Comparison of ENCODE assay signal across 8 cellular contexts in genomic region chr1:78004719-78005346, GRCh38. TPM values are rescaled to one million over a fixed set of nuclear protein-coding genes. Genes with fewer than 3 reads are reported as not detected.
A peak's percentile ranks its signal among the peaks of the same experiment; 100 is the strongest.
DNase-seq lines count a peak whose midpoint lies in the region; ATAC-seq and TF ChIP-seq lines count a peak whose summit lies in the region.

Gene DNAJB4, plus strand, starts transcription at chr1:78004939. Its CDS starts 172 bp downstream, at chr1:78005111.

- peak; percentile 29 to 83 (median 80) for DNase-seq in CD8-positive, alpha-beta memory T cell
- DNase-seq in HL-60 (ENCODE audit: low read depth in 1 of 2, low spot score in 1 of 2) (peak; percentile 90 to 91), RWPE2 (ENCODE audit: low spot score) (peak; percentile 72), glomerular visceral epithelial cell (ENCODE audit: extremely low spot score) (peak; percentile 96), non-pigmented ciliary epithelial cell (ENCODE audit: low read depth) (peak; percentile 97), type B pancreatic cell (ENCODE audit: extremely low spot score, unreplicated experiment) (no peak)
- DNase-seq in activated naive CD8-positive, alpha-beta T cell treated with anti-CD3 and anti-CD28 coated beads, Interleukin-2, amount 10 ng/mL, durations not matched to agents 7 days and 5 days, result no peak

- H3K4me3 ChIP-seq in CD8-positive, alpha-beta memory T cell (ENCODE audit: low read length), result peak within 1 kb of the TSS; percentile 89
- H3K4me3 ChIP-seq in HL-60 (replicated peaks; ENCODE audit: insufficient read depth, low read length) (peak within 1 kb of the TSS; percentile 31), RWPE2 (ENCODE audit: severe bottlenecking) (peak within 1 kb of the TSS; percentile 44)

- TF ChIP-seq CTCF in HL-60 (IDR thresholded peaks at IDR 0.05; ENCODE audit: insufficient read depth, low read length) (no peak), RWPE2 (IDR thresholded peaks at IDR 0.05; ENCODE audit: poor library complexity, severe bottlenecking) (no peak), type B pancreatic cell (conservative IDR thresholded peaks at IDR 0.05) (no peak)

- peaks cover 25 to 65% (median 60%) of the 10 kb centered on the region in 3 donors for H3K4me1 Mint-ChIP-seq in CD8-positive, alpha-beta memory T cell
- peaks cover 33% of the 10 kb centered on the region for H3K4me1 Mint-ChIP-seq in activated naive CD8-positive, alpha-beta T cell treated with anti-CD3 and anti-CD28 coated beads, Interleukin-2, amount 10 ng/mL, durations not matched to agents 7 days and 5 days
- peaks cover 30% of the 10 kb centered on the region for H3K4me1 Mint-ChIP-seq in type B pancreatic cell (ENCODE audit: unreplicated experiment)

- POLR2A ChIA-PET in CD8-positive, alpha-beta memory T cell (lab: Charles Lee), result interaction anchor here (0.6 to 5.8 kb wide), 5 partner anchors 10 to 322 kb away, joined by 3 to 102 read pairs (median 3); partner anchors contain the start of genes FUBP1 and ZZZ3
- POLR2A ChIA-PET in activated naive CD8-positive, alpha-beta T cell treated with anti-CD3 and anti-CD28 coated beads, Interleukin-2, amount 10 ng/mL, durations not matched to agents 7 days and 5 days (lab: Charles Lee), result interaction anchor here (0.6 to 6.5 kb wide), 30 partner anchors 10 to 1850 kb away, joined by 3 to 224 read pairs (median 5); partner anchors contain the start of genes FUBP1, GIPC2, IFI44 and IFI44L

- H3K27me3 ChIP-seq in CD8-positive, alpha-beta memory T cell (ENCODE audit: insufficient read depth, low read length, poor library complexity, severe bottlenecking), result no peaks in the 10 kb centered on the region
- H3K27me3 ChIP-seq in HL-60 (ENCODE audit: insufficient read depth, poor library complexity, severe bottlenecking) (no peaks in the 10 kb centered on the region), RWPE2 (ENCODE audit: insufficient read depth, poor library complexity, severe bottlenecking) (no peaks in the 10 kb centered on the region)

- peak; percentile 96 for ATAC-seq in GM19467 (IDR thresholded peaks at IDR 0.05; ENCODE audit: unreplicated experiment)
- ATAC-seq in RWPE2 (ENCODE audit: low read depth), result peak; percentile 97
- peak; percentile 99 for ATAC-seq in activated naive CD8-positive, alpha-beta T cell treated with anti-CD3 and anti-CD28 coated beads, Interleukin-2, amount 10 ng/mL, durations not matched to agents 7 days and 5 days (ENCODE audit: low read depth)

- H3K27me3 Mint-ChIP-seq in CD8-positive, alpha-beta memory T cell, result peaks cover 0 to 3% of the 10 kb centered on the region in 2 donors
- no peaks in the 10 kb centered on the region for H3K27me3 Mint-ChIP-seq in activated naive CD8-positive, alpha-beta T cell treated with anti-CD3 and anti-CD28 coated beads, Interleukin-2, amount 10 ng/mL, durations not matched to agents 7 days and 5 days
- peaks cover 3% of the 10 kb centered on the region for H3K27me3 Mint-ChIP-seq in type B pancreatic cell

- H3K36me3 Mint-ChIP-seq in CD8-positive, alpha-beta memory T cell, result peaks cover 0 to 8% (median 0%) of the 10 kb centered on the region in 3 donors
- no peaks in the 10 kb centered on the region for H3K36me3 Mint-ChIP-seq in activated naive CD8-positive, alpha-beta T cell treated with anti-CD3 and anti-CD28 coated beads, Interleukin-2, amount 10 ng/mL, durations not matched to agents 7 days and 5 days
- H3K36me3 Mint-ChIP-seq in type B pancreatic cell, result no peaks in the 10 kb centered on the region

- H3K9me3 ChIP-seq in CD8-positive, alpha-beta memory T cell (ENCODE audit: low read length), result no peaks in the 10 kb centered on the region
- H3K9me3 ChIP-seq in RWPE2 (ENCODE audit: severe bottlenecking), result no peaks in the 10 kb centered on the region

- H3K4me3 Mint-ChIP-seq in CD8-positive, alpha-beta memory T cell, result peak within 1 kb of the TSS; percentile 86 to 93 (median 90)
- H3K4me3 Mint-ChIP-seq in activated naive CD8-positive, alpha-beta T cell treated with anti-CD3 and anti-CD28 coated beads, Interleukin-2, amount 10 ng/mL, durations not matched to agents 7 days and 5 days, result peak within 1 kb of the TSS; percentile 95
- H3K4me3 Mint-ChIP-seq in type B pancreatic cell, result peak within 1 kb of the TSS; percentile 93

- peaks cover 0 to 2% (median 0%) of the 10 kb centered on the region in 5 donors for H3K9me3 Mint-ChIP-seq in CD8-positive, alpha-beta memory T cell
- H3K9me3 Mint-ChIP-seq in activated naive CD8-positive, alpha-beta T cell treated with anti-CD3 and anti-CD28 coated beads, Interleukin-2, amount 10 ng/mL, durations not matched to agents 7 days and 5 days, result no peaks in the 10 kb centered on the region
- H3K9me3 Mint-ChIP-seq in type B pancreatic cell, result no peaks in the 10 kb centered on the region

- CTCF ChIA-PET in CD8-positive, alpha-beta memory T cell (lab: Charles Lee), result interaction anchor here (0.8 to 3.9 kb wide), 8 partner anchors 9 to 109 kb away, joined by 3 to 27 read pairs (median 4); partner anchors contain the start of gene FUBP1

- H3K36me3 ChIP-seq in CD8-positive, alpha-beta memory T cell (ENCODE audit: insufficient read depth, low read length), result no peaks in the 10 kb centered on the region
- peaks cover 3% of the 10 kb centered on the region; the same call in 1 of the 2 replicates for H3K36me3 ChIP-seq in RWPE2 (ENCODE audit: low read depth)

- peak within 1 kb of the TSS; percentile 92 for H3K27ac ChIP-seq in CD8-positive, alpha-beta memory T cell (ENCODE audit: low read depth, low read length)
- H3K27ac ChIP-seq in HL-60 (replicated peaks) (peak within 1 kb of the TSS; percentile 99), RWPE2 (ENCODE audit: poor library complexity, severe bottlenecking) (peak within 1 kb of the TSS; percentile 80)

- peaks cover 17% of the 10 kb centered on the region for H3K4me1 ChIP-seq in CD8-positive, alpha-beta memory T cell (ENCODE audit: insufficient read depth, low read length)
- peaks cover 38% of the 10 kb centered on the region for H3K4me1 ChIP-seq in RWPE2 (ENCODE audit: insufficient read depth, poor library complexity, severe bottlenecking)

- H3K27ac Mint-ChIP-seq in CD8-positive, alpha-beta memory T cell, result peak within 1 kb of the TSS; percentile 93 to 99 (median 98)
- H3K27ac Mint-ChIP-seq in activated naive CD8-positive, alpha-beta T cell treated with anti-CD3 and anti-CD28 coated beads, Interleukin-2, amount 10 ng/mL, durations not matched to agents 7 days and 5 days, result peak within 1 kb of the TSS; percentile 96
- H3K27ac Mint-ChIP-seq in type B pancreatic cell, result peak within 1 kb of the TSS; percentile 99

RNA-seq across cellular contexts. Expression of gene DNAJB4, which starts in this region (rescaled TPM):
- total RNA-seq in CD8-positive, alpha-beta memory T cell, result 10 to 100 TPM in 1 of 2 experiments, 1 to 10 TPM in 1; 8.1 to 10.6 TPM
- 5.3 TPM for polyA plus RNA-seq in CD8-positive, alpha-beta memory T cell
- total RNA-seq in activated naive CD8-positive, alpha-beta T cell treated with anti-CD3 and anti-CD28 coated beads, Interleukin-2, amount 10 ng/mL, durations not matched to agents 7 days and 5 days, result 10 to 100 TPM; 15.2 to 16.4 TPM
- 20.9 and 27.7 TPM in 2 replicates for total RNA-seq in type B pancreatic cell (ENCODE audit: low replicate concordance)

Comparison
In these comparisons a context has a peak if more than half of its experiments do, and no peak if none do; other contexts are left out.
1. DNase-seq: peak in CD8-positive, alpha-beta memory T cell (5 of 5), HL-60 (2 of 2), RWPE2 (single experiment), glomerular visceral epithelial cell (single experiment) and non-pigmented ciliary epithelial cell (single experiment); none in activated naive CD8-positive, alpha-beta T cell treated with anti-CD3 and anti-CD28 coated beads, Interleukin-2, amount 10 ng/mL, durations not matched to agents 7 days and 5 days (single experiment) and type B pancreatic cell (single experiment).
2. H3K4me3 ChIP-seq: peak in every context shown above with its lines; median percentile 89 in CD8-positive, alpha-beta memory T cell; 44 in RWPE2; 31 in HL-60.
3. Peak in every context shown above with its lines, with median percentiles within 50 percentile points of each other: H3K27ac ChIP-seq, H3K27ac Mint-ChIP-seq, H3K4me3 Mint-ChIP-seq and ATAC-seq.